In genomic region chr16:88971371-88972097, GRCh38 we compare ENCODE assay signal across 12 cellular contexts. TPM values are rescaled to one million over a fixed set of nuclear protein-coding genes. Genes with fewer than 3 reads are reported as not detected.
DNase-seq lines count a peak whose midpoint lies in the region; ATAC-seq and TF ChIP-seq lines count a peak whose summit lies in the region.
"Had no signal": no experiment of that assay in that cellular context is flagged by ENCODE, and none has a peak within 500 bp of the region (broad histone marks: within the 10 kb centered on the region; RNA-seq: fewer than 3 reads in every experiment).

No MANE protein-coding gene starts in this region.

- H3K36me3 ChIP-seq in NT2/D1 (ENCODE audit: insufficient read depth, insufficient read length, low read length) (no peaks in the 10 kb centered on the region), adrenal gland (replicated peaks in 1 of 2) (no peaks in the 10 kb centered on the region)

- H3K27me3 ChIP-seq in NT2/D1 (ENCODE audit: insufficient read depth, insufficient read length): no peaks in the 10 kb centered on the region
- H3K27me3 ChIP-seq in adrenal gland: peaks cover 21% of the 10 kb centered on the region
- H3K27me3 ChIP-seq in dorsolateral prefrontal cortex: peaks cover 0 to 24% (median 2%) of the 10 kb centered on the region in 45 donors

- H3K27ac ChIP-seq in adrenal gland (no peak overlapping the region), dorsolateral prefrontal cortex (no peak overlapping the region)
- H3K27ac ChIP-seq: GM23248 had no signal

- peak; percentile 28 for ATAC-seq in GM21526 (IDR thresholded peaks at IDR 0.05; ENCODE audit: low FRiP score, unreplicated experiment)
- ATAC-seq in HG03460 (IDR thresholded peaks at IDR 0.05; ENCODE audit: unreplicated experiment): no peak

- no peak for DNase-seq in NT2/D1 (ENCODE audit: low read depth, low spot score)
- peak; percentile 47 for DNase-seq in medulla oblongata (ENCODE audit: extremely low spot score)
- DNase-seq in stimulated activated CD4-positive, alpha-beta T cell treated with anti-CD3 and anti-CD28 coated beads, Interleukin-2, amount 100 ng/mL, for 48 hours: no peak
- no peak for DNase-seq in adrenal gland
- no peak for DNase-seq in dorsolateral prefrontal cortex
- DNase-seq: activated CD4-positive, CD25-positive, alpha-beta regulatory T cell treated with anti-CD3 and anti-CD28 coated beads, Interleukin-2, amount 50 U/mL, for 72 hours; CD8-positive, alpha-beta memory T cell; GM23248; NCI-H510A treated with DMSO at 0.1 percent for 48 hours had no signal

- H3K4me3 ChIP-seq in GM12875 (ENCODE audit: low read depth, low read length): peak overlapping the region; percentile 89
- no peak overlapping the region for H3K4me3 ChIP-seq in NT2/D1 (ENCODE audit: insufficient read length, low read depth)
- H3K4me3 ChIP-seq in adrenal gland: no peak overlapping the region
- no peak overlapping the region for H3K4me3 ChIP-seq in dorsolateral prefrontal cortex
- H3K4me3 ChIP-seq: GM23248 had no signal

- intact Hi-C loops in adrenal gland (cut with DNase I): no loop called here
- intact Hi-C loops in dorsolateral prefrontal cortex (cut with DNase I): no loop called here

- 65 to 80% (median 75%) methylated on average over 15 to 29 of the region's 29 CpGs for WGBS in adrenal gland, 4 donors

- TF ChIP-seq CTCF in GM12875 (IDR thresholded peaks at IDR 0.05; ENCODE audit: borderline replicate concordance, insufficient read depth, low read depth, low read length) (no peak), adrenal gland (IDR thresholded peaks at IDR 0.05) (no peak), dorsolateral prefrontal cortex (IDR thresholded peaks at IDR 0.05 in 54 of 56, conservative IDR thresholded peaks at IDR 0.05 in 2 of 56; ENCODE audit: low read depth in 1 of 56, partially characterized antibody in 56 of 56) (no peak)

- TF ChIP-seq POLR2A in adrenal gland (IDR thresholded peaks at IDR 0.05): no peak

- H3K9me3 ChIP-seq in NT2/D1 (ENCODE audit: insufficient read depth, low read length) (no peaks in the 10 kb centered on the region), adrenal gland (replicated peaks in 1 of 3) (no peaks in the 10 kb centered on the region)

- H3K9ac ChIP-seq in NT2/D1 (ENCODE audit: insufficient read length, low read depth): peak overlapping the region; percentile 42
- H3K9ac ChIP-seq: GM23248 had no signal

- H3K4me1 ChIP-seq in NT2/D1 (ENCODE audit: insufficient read depth, insufficient read length) (peaks cover 17% of the 10 kb centered on the region), adrenal gland (replicated peaks in 1 of 2) (no peaks in the 10 kb centered on the region)

RNA-seq across cellular contexts. Expression of gene CBFA2T3, which starts 5.5 kb away (rescaled TPM):
- total RNA-seq in adrenal gland (10 to 100 TPM in 1 of 8 donors, 1 to 10 TPM in 4, under 1 TPM in 3; 0.30 to 16.9 (median 2.2) TPM), dorsolateral prefrontal cortex (10 to 100 TPM in 113 of 120 experiments, 1 to 10 TPM in 7; 4.3 to 33.0 (median 16.9) TPM)
- polyA plus RNA-seq in adrenal gland: 1 to 10 TPM; 1.0 to 5.3 (median 3.0) TPM
- total RNA-seq: GM23248 had no signal
- polyA plus RNA-seq: CD8-positive, alpha-beta memory T cell; GM23248 had no signal
